1 cellular context compared by ENCODE assay signal in the genomic region with DNA sequence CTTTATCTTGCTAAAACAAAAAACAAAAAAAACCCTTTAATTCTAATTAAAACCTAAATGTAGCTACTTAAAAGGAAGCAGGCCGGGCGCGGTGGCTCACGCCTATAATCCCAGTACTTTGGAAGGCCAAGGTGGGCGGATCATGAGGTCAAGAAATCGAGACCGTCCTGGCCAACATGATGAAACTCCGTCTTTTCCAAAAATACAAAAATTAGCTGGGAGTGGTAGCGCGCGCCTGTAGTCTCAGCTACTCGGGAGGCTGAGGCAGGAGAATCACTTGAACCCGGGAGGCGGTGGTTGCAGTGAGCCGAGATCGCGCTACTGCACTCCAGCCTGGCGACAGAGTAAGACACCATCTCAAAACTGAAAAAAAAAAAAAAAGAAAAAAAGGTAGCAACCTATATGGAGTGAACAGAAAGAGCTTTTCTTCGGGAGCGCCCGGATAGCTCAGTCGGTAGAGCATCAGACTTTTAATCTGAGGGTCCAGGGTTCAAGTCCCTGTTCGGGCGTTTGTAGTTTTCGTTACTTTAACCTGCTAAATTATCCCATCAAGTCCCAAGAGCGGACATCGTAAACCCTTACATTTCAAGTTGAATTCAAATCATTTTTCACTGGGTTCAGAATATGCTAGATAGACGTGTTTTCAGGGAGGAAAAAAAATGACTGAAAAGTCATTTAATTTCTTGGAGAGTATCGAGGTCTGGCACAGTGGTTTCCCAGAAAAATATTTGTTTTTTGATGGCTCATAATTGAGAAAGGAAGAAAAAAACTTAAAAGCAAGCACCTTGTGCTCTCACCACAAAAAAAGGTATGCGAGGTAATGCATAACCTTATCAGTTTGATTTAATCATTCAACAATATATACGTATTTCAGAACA.
TF ChIP-seq lines count a peak whose summit lies in the region.

No MANE protein-coding gene starts in this region.

TF ChIP-seq in K562, 482 proteins besides CTCF, POLR2A, EP300 and RAD21 (continued from another document and continues in another):
- TF ChIP-seq, protein P1, sequence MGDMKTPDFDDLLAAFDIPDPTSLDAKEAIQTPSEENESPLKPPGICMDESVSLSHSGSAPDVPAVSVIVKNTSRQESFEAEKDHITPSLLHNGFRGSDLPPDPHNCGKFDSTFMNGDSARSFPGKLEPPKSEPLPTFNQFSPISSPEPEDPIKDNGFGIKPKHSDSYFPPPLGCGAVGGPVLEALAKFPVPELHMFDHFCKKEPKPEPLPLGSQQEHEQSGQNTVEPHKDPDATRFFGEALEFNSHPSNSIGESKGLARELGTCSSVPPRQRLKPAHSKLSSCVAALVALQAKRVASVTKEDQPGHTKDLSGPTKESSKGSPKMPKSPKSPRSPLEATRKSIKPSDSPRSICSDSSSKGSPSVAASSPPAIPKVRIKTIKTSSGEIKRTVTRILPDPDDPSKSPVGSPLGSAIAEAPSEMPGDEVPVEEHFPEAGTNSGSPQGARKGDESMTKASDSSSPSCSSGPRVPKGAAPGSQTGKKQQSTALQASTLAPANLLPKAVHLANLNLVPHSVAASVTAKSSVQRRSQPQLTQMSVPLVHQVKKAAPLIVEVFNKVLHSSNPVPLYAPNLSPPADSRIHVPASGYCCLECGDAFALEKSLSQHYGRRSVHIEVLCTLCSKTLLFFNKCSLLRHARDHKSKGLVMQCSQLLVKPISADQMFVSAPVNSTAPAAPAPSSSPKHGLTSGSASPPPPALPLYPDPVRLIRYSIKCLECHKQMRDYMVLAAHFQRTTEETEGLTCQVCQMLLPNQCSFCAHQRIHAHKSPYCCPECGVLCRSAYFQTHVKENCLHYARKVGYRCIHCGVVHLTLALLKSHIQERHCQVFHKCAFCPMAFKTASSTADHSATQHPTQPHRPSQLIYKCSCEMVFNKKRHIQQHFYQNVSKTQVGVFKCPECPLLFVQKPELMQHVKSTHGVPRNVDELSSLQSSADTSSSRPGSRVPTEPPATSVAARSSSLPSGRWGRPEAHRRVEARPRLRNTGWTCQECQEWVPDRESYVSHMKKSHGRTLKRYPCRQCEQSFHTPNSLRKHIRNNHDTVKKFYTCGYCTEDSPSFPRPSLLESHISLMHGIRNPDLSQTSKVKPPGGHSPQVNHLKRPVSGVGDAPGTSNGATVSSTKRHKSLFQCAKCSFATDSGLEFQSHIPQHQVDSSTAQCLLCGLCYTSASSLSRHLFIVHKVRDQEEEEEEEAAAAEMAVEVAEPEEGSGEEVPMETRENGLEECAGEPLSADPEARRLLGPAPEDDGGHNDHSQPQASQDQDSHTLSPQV (IDR thresholded peaks at IDR 0.05), result peak; percentile 72; the same call in 1 of the 2 replicates
- TF ChIP-seq, protein P2, sequence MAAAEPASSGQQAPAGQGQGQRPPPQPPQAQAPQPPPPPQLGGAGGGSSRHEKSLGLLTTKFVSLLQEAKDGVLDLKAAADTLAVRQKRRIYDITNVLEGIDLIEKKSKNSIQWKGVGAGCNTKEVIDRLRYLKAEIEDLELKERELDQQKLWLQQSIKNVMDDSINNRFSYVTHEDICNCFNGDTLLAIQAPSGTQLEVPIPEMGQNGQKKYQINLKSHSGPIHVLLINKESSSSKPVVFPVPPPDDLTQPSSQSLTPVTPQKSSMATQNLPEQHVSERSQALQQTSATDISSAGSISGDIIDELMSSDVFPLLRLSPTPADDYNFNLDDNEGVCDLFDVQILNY (CRISPR knock-in tag; IDR thresholded peaks at IDR 0.05), result no peak
- TF ChIP-seq, protein P3, sequence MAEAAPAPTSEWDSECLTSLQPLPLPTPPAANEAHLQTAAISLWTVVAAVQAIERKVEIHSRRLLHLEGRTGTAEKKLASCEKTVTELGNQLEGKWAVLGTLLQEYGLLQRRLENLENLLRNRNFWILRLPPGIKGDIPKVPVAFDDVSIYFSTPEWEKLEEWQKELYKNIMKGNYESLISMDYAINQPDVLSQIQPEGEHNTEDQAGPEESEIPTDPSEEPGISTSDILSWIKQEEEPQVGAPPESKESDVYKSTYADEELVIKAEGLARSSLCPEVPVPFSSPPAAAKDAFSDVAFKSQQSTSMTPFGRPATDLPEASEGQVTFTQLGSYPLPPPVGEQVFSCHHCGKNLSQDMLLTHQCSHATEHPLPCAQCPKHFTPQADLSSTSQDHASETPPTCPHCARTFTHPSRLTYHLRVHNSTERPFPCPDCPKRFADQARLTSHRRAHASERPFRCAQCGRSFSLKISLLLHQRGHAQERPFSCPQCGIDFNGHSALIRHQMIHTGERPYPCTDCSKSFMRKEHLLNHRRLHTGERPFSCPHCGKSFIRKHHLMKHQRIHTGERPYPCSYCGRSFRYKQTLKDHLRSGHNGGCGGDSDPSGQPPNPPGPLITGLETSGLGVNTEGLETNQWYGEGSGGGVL (CRISPR knock-in tag; IDR thresholded peaks at IDR 0.05), result no peak; the same call in 1 of the 2 replicates
- TF ChIP-seq CHD4 (IDR thresholded peaks at IDR 0.05; ENCODE audit: insufficient read depth, insufficient replicate concordance, low read depth, low read length, poor library complexity, severe bottlenecking) (peak; percentile 53), CEBPB (tag; IDR thresholded peaks at IDR 0.05) (no peak), ZNF197 (CRISPR knock-in tag; IDR thresholded peaks at IDR 0.05; ENCODE audit: low read depth) (no peak), PHF21A (IDR thresholded peaks at IDR 0.05; ENCODE audit: borderline replicate concordance, low read depth) (peak; percentile 57; the same call in 1 of the 2 replicates), BRCA1 (IDR thresholded peaks at IDR 0.05) (no peak), BRCA1 (CRISPR knock-in tag; IDR thresholded peaks at IDR 0.05) (no peak), KAT2B (IDR thresholded peaks at IDR 0.05; ENCODE audit: low read depth, low read length) (no peak), PTTG1 (tag; IDR thresholded peaks at IDR 0.05; ENCODE audit: low read depth) (no peak), ZSCAN32 (CRISPR knock-in tag; IDR thresholded peaks at IDR 0.05) (no peak), HEY1 (CRISPR knock-in tag; IDR thresholded peaks at IDR 0.05; ENCODE audit: borderline replicate concordance) (no peak), ZNF77 (CRISPR knock-in tag; IDR thresholded peaks at IDR 0.05) (no peak; the same call in 1 of the 2 replicates), ZNF311 (CRISPR knock-in tag; IDR thresholded peaks at IDR 0.05) (no peak; the same call in 1 of the 2 replicates), CHD2 (IDR thresholded peaks at IDR 0.05; ENCODE audit: low read depth, low read length) (0 out of 2 replicates have a peak, but pooled peaks have one; percentile 29), CXXC5 (CRISPR knock-in tag; IDR thresholded peaks at IDR 0.05) (peak; percentile 63), RUNX1 (IDR thresholded peaks at IDR 0.05; ENCODE audit: low read depth) (no peak), TEAD2 (tag; IDR thresholded peaks at IDR 0.05) (0 out of 2 replicates have a peak, but pooled peaks have one; percentile 5), ZNF76 (CRISPR knock-in tag; IDR thresholded peaks at IDR 0.05; ENCODE audit: borderline replicate concordance) (no peak), ZBTB7A (IDR thresholded peaks at IDR 0.05; ENCODE audit: borderline replicate concordance, control insufficient read depth, low read depth, low read length) (no peak), RBM15 (IDR thresholded peaks at IDR 0.05; ENCODE audit: insufficient read depth, low read length) (no peak), ZBTB1 (CRISPR knock-in tag; IDR thresholded peaks at IDR 0.05; ENCODE audit: borderline replicate concordance, low read depth) (no peak), FOXA1 (IDR thresholded peaks at IDR 0.05; ENCODE audit: borderline replicate concordance) (no peak), DNMT1 (IDR thresholded peaks at IDR 0.05) (no peak), CSDE1 (IDR thresholded peaks at IDR 0.05) (no peak), ZNF274 (IDR thresholded peaks at IDR 0.05; ENCODE audit: borderline replicate concordance, low read depth, low read length) (no peak), TAF1 (IDR thresholded peaks at IDR 0.05; ENCODE audit: control insufficient read depth, extremely low read depth, insufficient read depth, low read length, severe bottlenecking) (peak; percentile 56), HNRNPK (IDR thresholded peaks at IDR 0.05; ENCODE audit: low read depth, low read length, poor library complexity, severe bottlenecking) (no peak), SP1 (CRISPR knock-in tag; IDR thresholded peaks at IDR 0.05) (peak; percentile 71), HDGF (IDR thresholded peaks at IDR 0.05) (0 out of 2 replicates have a peak, but pooled peaks have one; percentile 47), NUFIP1 (IDR thresholded peaks at IDR 0.05; ENCODE audit: partially characterized antibody) (peak; percentile 6), RAD51 (IDR thresholded peaks at IDR 0.05; ENCODE audit: borderline replicate concordance, low read depth) (no peak; the same call in 1 of the 2 replicates)
- TF ChIP-seq, protein P4, sequence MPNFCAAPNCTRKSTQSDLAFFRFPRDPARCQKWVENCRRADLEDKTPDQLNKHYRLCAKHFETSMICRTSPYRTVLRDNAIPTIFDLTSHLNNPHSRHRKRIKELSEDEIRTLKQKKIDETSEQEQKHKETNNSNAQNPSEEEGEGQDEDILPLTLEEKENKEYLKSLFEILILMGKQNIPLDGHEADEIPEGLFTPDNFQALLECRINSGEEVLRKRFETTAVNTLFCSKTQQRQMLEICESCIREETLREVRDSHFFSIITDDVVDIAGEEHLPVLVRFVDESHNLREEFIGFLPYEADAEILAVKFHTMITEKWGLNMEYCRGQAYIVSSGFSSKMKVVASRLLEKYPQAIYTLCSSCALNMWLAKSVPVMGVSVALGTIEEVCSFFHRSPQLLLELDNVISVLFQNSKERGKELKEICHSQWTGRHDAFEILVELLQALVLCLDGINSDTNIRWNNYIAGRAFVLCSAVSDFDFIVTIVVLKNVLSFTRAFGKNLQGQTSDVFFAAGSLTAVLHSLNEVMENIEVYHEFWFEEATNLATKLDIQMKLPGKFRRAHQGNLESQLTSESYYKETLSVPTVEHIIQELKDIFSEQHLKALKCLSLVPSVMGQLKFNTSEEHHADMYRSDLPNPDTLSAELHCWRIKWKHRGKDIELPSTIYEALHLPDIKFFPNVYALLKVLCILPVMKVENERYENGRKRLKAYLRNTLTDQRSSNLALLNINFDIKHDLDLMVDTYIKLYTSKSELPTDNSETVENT (CRISPR knock-in tag; IDR thresholded peaks at IDR 0.05), result no peak
- TF ChIP-seq, protein P5, sequence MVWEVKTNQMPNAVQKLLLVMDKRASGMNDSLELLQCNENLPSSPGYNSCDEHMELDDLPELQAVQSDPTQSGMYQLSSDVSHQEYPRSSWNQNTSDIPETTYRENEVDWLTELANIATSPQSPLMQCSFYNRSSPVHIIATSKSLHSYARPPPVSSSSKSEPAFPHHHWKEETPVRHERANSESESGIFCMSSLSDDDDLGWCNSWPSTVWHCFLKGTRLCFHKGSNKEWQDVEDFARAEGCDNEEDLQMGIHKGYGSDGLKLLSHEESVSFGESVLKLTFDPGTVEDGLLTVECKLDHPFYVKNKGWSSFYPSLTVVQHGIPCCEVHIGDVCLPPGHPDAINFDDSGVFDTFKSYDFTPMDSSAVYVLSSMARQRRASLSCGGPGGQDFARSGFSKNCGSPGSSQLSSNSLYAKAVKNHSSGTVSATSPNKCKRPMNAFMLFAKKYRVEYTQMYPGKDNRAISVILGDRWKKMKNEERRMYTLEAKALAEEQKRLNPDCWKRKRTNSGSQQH (CRISPR knock-in tag; IDR thresholded peaks at IDR 0.05), result peak; percentile 49; the same call in 1 of the 2 replicates
- TF ChIP-seq, protein P6, sequence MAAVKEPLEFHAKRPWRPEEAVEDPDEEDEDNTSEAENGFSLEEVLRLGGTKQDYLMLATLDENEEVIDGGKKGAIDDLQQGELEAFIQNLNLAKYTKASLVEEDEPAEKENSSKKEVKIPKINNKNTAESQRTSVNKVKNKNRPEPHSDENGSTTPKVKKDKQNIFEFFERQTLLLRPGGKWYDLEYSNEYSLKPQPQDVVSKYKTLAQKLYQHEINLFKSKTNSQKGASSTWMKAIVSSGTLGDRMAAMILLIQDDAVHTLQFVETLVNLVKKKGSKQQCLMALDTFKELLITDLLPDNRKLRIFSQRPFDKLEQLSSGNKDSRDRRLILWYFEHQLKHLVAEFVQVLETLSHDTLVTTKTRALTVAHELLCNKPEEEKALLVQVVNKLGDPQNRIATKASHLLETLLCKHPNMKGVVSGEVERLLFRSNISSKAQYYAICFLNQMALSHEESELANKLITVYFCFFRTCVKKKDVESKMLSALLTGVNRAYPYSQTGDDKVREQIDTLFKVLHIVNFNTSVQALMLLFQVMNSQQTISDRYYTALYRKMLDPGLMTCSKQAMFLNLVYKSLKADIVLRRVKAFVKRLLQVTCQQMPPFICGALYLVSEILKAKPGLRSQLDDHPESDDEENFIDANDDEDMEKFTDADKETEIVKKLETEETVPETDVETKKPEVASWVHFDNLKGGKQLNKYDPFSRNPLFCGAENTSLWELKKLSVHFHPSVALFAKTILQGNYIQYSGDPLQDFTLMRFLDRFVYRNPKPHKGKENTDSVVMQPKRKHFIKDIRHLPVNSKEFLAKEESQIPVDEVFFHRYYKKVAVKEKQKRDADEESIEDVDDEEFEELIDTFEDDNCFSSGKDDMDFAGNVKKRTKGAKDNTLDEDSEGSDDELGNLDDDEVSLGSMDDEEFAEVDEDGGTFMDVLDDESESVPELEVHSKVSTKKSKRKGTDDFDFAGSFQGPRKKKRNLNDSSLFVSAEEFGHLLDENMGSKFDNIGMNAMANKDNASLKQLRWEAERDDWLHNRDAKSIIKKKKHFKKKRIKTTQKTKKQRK (IDR thresholded peaks at IDR 0.05; ENCODE audit: borderline replicate concordance, low read depth, low read length), result no peak
- TF ChIP-seq, protein P7, sequence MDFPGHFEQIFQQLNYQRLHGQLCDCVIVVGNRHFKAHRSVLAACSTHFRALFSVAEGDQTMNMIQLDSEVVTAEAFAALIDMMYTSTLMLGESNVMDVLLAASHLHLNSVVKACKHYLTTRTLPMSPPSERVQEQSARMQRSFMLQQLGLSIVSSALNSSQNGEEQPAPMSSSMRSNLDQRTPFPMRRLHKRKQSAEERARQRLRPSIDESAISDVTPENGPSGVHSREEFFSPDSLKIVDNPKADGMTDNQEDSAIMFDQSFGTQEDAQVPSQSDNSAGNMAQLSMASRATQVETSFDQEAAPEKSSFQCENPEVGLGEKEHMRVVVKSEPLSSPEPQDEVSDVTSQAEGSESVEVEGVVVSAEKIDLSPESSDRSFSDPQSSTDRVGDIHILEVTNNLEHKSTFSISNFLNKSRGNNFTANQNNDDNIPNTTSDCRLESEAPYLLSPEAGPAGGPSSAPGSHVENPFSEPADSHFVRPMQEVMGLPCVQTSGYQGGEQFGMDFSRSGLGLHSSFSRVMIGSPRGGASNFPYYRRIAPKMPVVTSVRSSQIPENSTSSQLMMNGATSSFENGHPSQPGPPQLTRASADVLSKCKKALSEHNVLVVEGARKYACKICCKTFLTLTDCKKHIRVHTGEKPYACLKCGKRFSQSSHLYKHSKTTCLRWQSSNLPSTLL (IDR thresholded peaks at IDR 0.05), result peak; percentile 86
- TF ChIP-seq, protein P8, sequence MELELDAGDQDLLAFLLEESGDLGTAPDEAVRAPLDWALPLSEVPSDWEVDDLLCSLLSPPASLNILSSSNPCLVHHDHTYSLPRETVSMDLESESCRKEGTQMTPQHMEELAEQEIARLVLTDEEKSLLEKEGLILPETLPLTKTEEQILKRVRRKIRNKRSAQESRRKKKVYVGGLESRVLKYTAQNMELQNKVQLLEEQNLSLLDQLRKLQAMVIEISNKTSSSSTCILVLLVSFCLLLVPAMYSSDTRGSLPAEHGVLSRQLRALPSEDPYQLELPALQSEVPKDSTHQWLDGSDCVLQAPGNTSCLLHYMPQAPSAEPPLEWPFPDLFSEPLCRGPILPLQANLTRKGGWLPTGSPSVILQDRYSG (tag; conservative IDR thresholded peaks at IDR 0.05; ENCODE audit: low read depth), result no peak
- TF ChIP-seq, protein P9, sequence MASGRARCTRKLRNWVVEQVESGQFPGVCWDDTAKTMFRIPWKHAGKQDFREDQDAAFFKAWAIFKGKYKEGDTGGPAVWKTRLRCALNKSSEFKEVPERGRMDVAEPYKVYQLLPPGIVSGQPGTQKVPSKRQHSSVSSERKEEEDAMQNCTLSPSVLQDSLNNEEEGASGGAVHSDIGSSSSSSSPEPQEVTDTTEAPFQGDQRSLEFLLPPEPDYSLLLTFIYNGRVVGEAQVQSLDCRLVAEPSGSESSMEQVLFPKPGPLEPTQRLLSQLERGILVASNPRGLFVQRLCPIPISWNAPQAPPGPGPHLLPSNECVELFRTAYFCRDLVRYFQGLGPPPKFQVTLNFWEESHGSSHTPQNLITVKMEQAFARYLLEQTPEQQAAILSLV (tag; IDR thresholded peaks at IDR 0.05), result no peak
